22 cellular contexts compared by ENCODE assay signal in genomic region chr7:77910124-77910523, GRCh38.
DNase-seq lines count a peak whose midpoint lies in the region; ATAC-seq and TF ChIP-seq lines count a peak whose summit lies in the region.
"Had no signal": no experiment of that assay in that cellular context is flagged by ENCODE, and none has a peak within 500 bp of the region (broad histone marks: within the 10 kb centered on the region; RNA-seq: fewer than 3 reads in every experiment).

No MANE protein-coding gene starts in this region.

- no peaks in the 10 kb centered on the region for H3K4me1 ChIP-seq in A673 (ENCODE audit: insufficient read depth, low read length, poor library complexity, severe bottlenecking)
- H3K4me1 ChIP-seq: upper lobe of right lung had no signal

- H3K27ac ChIP-seq in A673 (ENCODE audit: low read depth, low read length, poor library complexity, severe bottlenecking): no peak overlapping the region
- H3K27ac ChIP-seq in RWPE1: no peak overlapping the region
- H3K27ac ChIP-seq: upper lobe of right lung had no signal

- intact Hi-C loops in A673 (cut with micrococcal nuclease; ENCODE audit: unreplicated experiment): no loop called here

- no peaks in the 10 kb centered on the region for H3K36me3 ChIP-seq in A673 (ENCODE audit: insufficient read depth, low read length, poor library complexity, severe bottlenecking)

- no peaks in the 10 kb centered on the region for H3K9me3 ChIP-seq in A673 (ENCODE audit: low read depth, low read length, poor library complexity, severe bottlenecking)
- H3K9me3 ChIP-seq: upper lobe of right lung had no signal

- no peak for ATAC-seq in GM21381 (IDR thresholded peaks at IDR 0.05; ENCODE audit: unreplicated experiment)
- ATAC-seq: activated CD4-positive, alpha-beta T cell treated with anti-CD3 and anti-CD28 coated beads for 36 hours; GM12878; stimulated activated naive CD8-positive, alpha-beta T cell treated with anti-CD3 and anti-CD28 coated beads, Interleukin-15, Interleukin-2, amounts not matched to agents 100 U/mL and 50 U/mL, for 24 hours; upper lobe of right lung had no signal

- CTCF ChIA-PET in A673 (lab: Charles Lee) (interaction anchor here (0.7 kb wide), 1 partner anchor 633 kb away, joined by 3 read pairs; no protein-coding TSS in a partner anchor), RWPE1 (lab: Yijun Ruan, JAX) (no interaction called here)

- BruUV-seq in A673 (replicated peaks; lab: Mats Ljungman, UMichigan): no TSS peak

- no peak overlapping the region for H3K4me3 ChIP-seq in A673 (ENCODE audit: low read depth, low read length, poor library complexity, severe bottlenecking)
- no peak overlapping the region for H3K4me3 ChIP-seq in GM12864 (ENCODE audit: low read depth, low read length)
- no peak overlapping the region for H3K4me3 ChIP-seq in fibroblast of mammary gland (ENCODE audit: control insufficient read depth, low read depth, low read length)
- H3K4me3 ChIP-seq: GM12878, smooth muscle cell, upper lobe of right lung had no signal

- H3K27me3 ChIP-seq in A673 (replicated peaks; ENCODE audit: insufficient read depth, low read depth, low read length, poor library complexity): no peaks in the 10 kb centered on the region
- H3K27me3 ChIP-seq: upper lobe of right lung had no signal

- DNase-seq in A673 (ENCODE audit: low spot score): no peak
- DNase-seq in GM12864 (ENCODE audit: low read depth): no peak
- DNase-seq in RWPE1 (ENCODE audit: low spot score): peak; percentile 8
- peak; percentile 11 for DNase-seq in fibroblast of mammary gland (ENCODE audit: low read depth)
- no peak for DNase-seq in NCI-H510A (lab: John Stamatoyannopoulos, UW)
- DNase-seq in stimulated activated CD4-positive, alpha-beta T cell treated with anti-CD3 and anti-CD28 coated beads, Interleukin-1b, Interleukin-23, amount 100 ng/mL, for 48 hours: no peak
- no peak for DNase-seq in NCI-H524 (lab: John Stamatoyannopoulos, UW)
- DNase-seq: activated CD4-positive, alpha-beta T cell treated with anti-CD3 and anti-CD28 coated beads for 36 hours; activated naive CD8-positive, alpha-beta T cell treated with anti-CD3 and anti-CD28 coated beads, Interleukin-2, amount 10 ng/mL, durations not matched to agents 7 days and 5 days; activated T-cell treated with anti-CD3 and anti-CD28 coated beads for 4 hours; central memory CD4-positive, alpha-beta T cell; DND-41; islet precursor cell; KG1; NCI-H1694; NCI-H524 treated with DMSO at 0.1 percent for 48 hours; stimulated activated naive CD8-positive, alpha-beta T cell treated with anti-CD3 and anti-CD28 coated beads, Interleukin-15, Interleukin-2, amounts not matched to agents 100 U/mL and 50 U/mL, for 24 hours; T-helper 2 cell; upper lobe of right lung had no signal

- TF ChIP-seq CTCF in A673 (conservative IDR thresholded peaks at IDR 0.05; ENCODE audit: low read depth, low read length) (peak; percentile 23; the same call in 1 of the 2 replicates), GM12864 (IDR thresholded peaks at IDR 0.05; ENCODE audit: low read depth, low read length, missing control alignments) (peak; percentile 27), RWPE1 (conservative IDR thresholded peaks at IDR 0.05; ENCODE audit: low read depth) (no peak), fibroblast of mammary gland (conservative IDR thresholded peaks at IDR 0.05; ENCODE audit: control insufficient read depth, insufficient read depth, low read depth, low read length) (peak; percentile 8)

- POLR2A ChIA-PET in A673 (lab: Charles Lee; ENCODE audit: low non-redundant PET): no interaction called here
- POLR2A ChIA-PET in RWPE1 (lab: Yijun Ruan, JAX; ENCODE audit: low non-redundant PET): no interaction called here

Comparison
In these comparisons a context has a peak if more than half of its experiments do, and no peak if none do; other contexts are left out.
1. DNase-seq: peak in RWPE1 (single experiment) and fibroblast of mammary gland (single experiment); none in A673 (single experiment), GM12864 (single experiment), NCI-H510A (single experiment), stimulated activated CD4-positive, alpha-beta T cell treated with anti-CD3 and anti-CD28 coated beads, Interleukin-1b, Interleukin-23, amount 100 ng/mL, for 48 hours (single experiment) and NCI-H524 (0 of 2).